ENCODE assay signal across 9 cellular contexts in the genomic region with DNA sequence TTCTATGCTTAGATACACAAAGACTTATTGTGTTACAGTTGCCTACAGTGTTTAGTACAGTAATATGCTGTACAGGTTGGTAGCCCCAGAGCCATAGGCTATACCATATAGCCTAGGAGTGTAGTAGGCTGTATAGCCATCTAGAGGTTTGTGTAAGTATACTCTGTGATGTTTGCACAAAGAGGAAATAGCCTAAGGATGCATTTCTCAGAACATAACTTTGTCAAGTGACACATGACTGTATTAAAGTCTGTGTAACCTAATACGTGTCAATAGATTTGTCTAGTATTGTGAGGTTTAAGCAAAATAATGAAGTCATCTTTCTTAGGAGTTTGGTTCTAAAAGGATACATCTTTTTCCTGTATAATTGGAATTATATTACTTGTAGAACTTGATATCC. TPM values are rescaled to one million over a fixed set of nuclear protein-coding genes. Genes with fewer than 3 reads are reported as not detected.
DNase-seq lines count a peak whose midpoint lies in the region; ATAC-seq and TF ChIP-seq lines count a peak whose summit lies in the region.
"Had no signal": no experiment of that assay in that cellular context is flagged by ENCODE, and none has a peak within 500 bp of the region (broad histone marks: within the 10 kb centered on the region; RNA-seq: fewer than 3 reads in every experiment).

No MANE protein-coding gene starts in this region.

- H3K4me3 ChIP-seq in upper lobe of left lung (no peak overlapping the region), body of pancreas (no peak overlapping the region), left lung (no peak overlapping the region)
- H3K4me3 ChIP-seq: lung had no signal

- no peak for TF ChIP-seq EP300 in upper lobe of left lung (IDR thresholded peaks at IDR 0.05)

- H3K27me3 ChIP-seq in upper lobe of left lung: no peaks in the 10 kb centered on the region
- H3K27me3 ChIP-seq in body of pancreas: no peaks in the 10 kb centered on the region
- peaks cover 0 to 2% of the 10 kb centered on the region in 2 donors for H3K27me3 ChIP-seq in left lung

- peaks cover 0 to 17% (median 10%) of the 10 kb centered on the region in 4 donors for H3K4me1 ChIP-seq in upper lobe of left lung
- no peaks in the 10 kb centered on the region for H3K4me1 ChIP-seq in body of pancreas
- H3K4me1 ChIP-seq in left lung: peaks cover 11 to 30% of the 10 kb centered on the region in 2 donors

- WGBS in upper lobe of left lung, 2 donors: 52 to 58% methylated on average over 1 of the region's 1 CpG
- 67 to 93% methylated on average over 1 of the region's 1 CpG for WGBS in body of pancreas, 2 donors

- TF ChIP-seq CTCF in upper lobe of left lung (IDR thresholded peaks at IDR 0.05): peak in 1 of 6 experiments; percentile 10
- no peak for TF ChIP-seq CTCF in body of pancreas (IDR thresholded peaks at IDR 0.05)
- no peak for TF ChIP-seq CTCF in left lung (IDR thresholded peaks at IDR 0.05)

- peak; percentile 59 for ATAC-seq in GM19035 (IDR thresholded peaks at IDR 0.05; ENCODE audit: unreplicated experiment)
- peak; percentile 57 for ATAC-seq in HG03039 (IDR thresholded peaks at IDR 0.05; ENCODE audit: unreplicated experiment)
- no peak for ATAC-seq in upper lobe of left lung (ENCODE audit: low FRiP score in 2 of 2)
- no peak for ATAC-seq in body of pancreas
- no peak for ATAC-seq in left lung

- no peak for TF ChIP-seq POLR2A in upper lobe of left lung (IDR thresholded peaks at IDR 0.05)
- no peak for TF ChIP-seq POLR2A in body of pancreas (IDR thresholded peaks at IDR 0.05)

- H3K9me3 ChIP-seq in upper lobe of left lung: no peaks in the 10 kb centered on the region
- no peaks in the 10 kb centered on the region for H3K9me3 ChIP-seq in body of pancreas
- no peaks in the 10 kb centered on the region for H3K9me3 ChIP-seq in left lung

- DNase-seq in AML-193 (lab: John Stamatoyannopoulos, UW): peak; percentile 27 to 30
- DNase-seq in OCI-M1 (lab: John Stamatoyannopoulos, UW): peak; percentile 82
- DNase-seq in upper lobe of left lung: no peak
- no peak for DNase-seq in body of pancreas
- no peak for DNase-seq in left lung
- no peak for DNase-seq in OCI-M2 (lab: John Stamatoyannopoulos, UW; ENCODE audit: unreplicated experiment)

- intact Hi-C loops in body of pancreas (cut with DNase I) (no loop called here), left lung (cut with DNase I) (no loop called here)

- H3K36me3 ChIP-seq in upper lobe of left lung: peaks cover 0 to 3% (median 0%) of the 10 kb centered on the region in 4 donors
- no peaks in the 10 kb centered on the region for H3K36me3 ChIP-seq in body of pancreas (replicated peaks in 1 of 2; ENCODE audit: insufficient read depth in 1 of 2, low read depth in 2 of 2)
- no peaks in the 10 kb centered on the region for H3K36me3 ChIP-seq in left lung

- H3K27ac ChIP-seq in upper lobe of left lung: no peak overlapping the region
- H3K27ac ChIP-seq in body of pancreas: no peak overlapping the region
- no peak overlapping the region for H3K27ac ChIP-seq in left lung

RNA-seq across cellular contexts. Expression of a gene that starts 5.5 kb away (rescaled TPM):
- total RNA-seq in upper lobe of left lung: 10 to 100 TPM in 5 of 6 donors, 1 to 10 TPM in 1; 5.5 to 24.5 (median 14.6) TPM
- total RNA-seq in body of pancreas: 1 to 10 TPM; 7.3 to 7.8 TPM
- 10 to 100 TPM; 15.1 to 16.2 TPM for total RNA-seq in left lung

Comparison
In these comparisons a context has a peak if more than half of its experiments do, and no peak if none do; other contexts are left out.
1. DNase-seq: peak in AML-193 (2 of 2) and OCI-M1 (single experiment); none in upper lobe of left lung (0 of 2), body of pancreas (0 of 4), left lung (0 of 2) and OCI-M2 (single experiment).
2. ATAC-seq: peak in GM19035 (single experiment) and HG03039 (single experiment); none in upper lobe of left lung (0 of 2), body of pancreas (single experiment) and left lung (single experiment).